In the genomic region with DNA sequence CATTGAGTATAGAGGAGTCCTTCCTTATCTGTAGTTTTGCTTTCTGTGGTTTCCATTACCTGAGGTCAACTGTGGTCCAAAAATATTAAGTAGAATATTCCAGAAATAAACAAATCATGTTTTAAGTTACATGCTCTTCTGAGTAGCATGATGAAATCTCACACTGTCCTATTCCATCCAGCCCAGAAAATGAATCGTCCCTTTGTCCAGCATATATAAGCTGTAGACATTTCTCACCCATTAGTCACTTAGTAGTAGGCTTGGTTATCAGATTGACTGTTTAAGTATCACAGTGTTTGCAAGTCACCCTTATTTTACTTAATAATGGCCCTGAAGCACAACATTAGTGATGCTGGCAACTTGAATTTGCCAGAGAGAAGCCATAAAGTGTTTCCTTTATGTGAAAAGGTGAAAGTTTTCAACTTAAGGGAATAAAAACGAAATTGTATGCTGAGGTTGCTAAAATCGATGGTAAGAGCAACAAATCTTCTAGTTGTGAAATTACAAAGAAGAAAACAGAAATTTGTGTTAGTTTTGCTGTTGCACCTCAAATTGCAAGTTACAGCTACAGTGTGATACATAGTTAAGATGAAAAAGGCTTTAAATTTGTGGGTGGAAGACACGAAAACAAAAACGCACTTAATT, we compare ENCODE assay signal across 14 cellular contexts.
DNase-seq lines count a peak whose midpoint lies in the region; ATAC-seq and TF ChIP-seq lines count a peak whose summit lies in the region.
"Had no signal": no experiment of that assay in that cellular context is flagged by ENCODE, and none has a peak within 500 bp of the region (broad histone marks: within the 10 kb centered on the region; RNA-seq: fewer than 3 reads in every experiment).

No MANE protein-coding gene starts in this region.

- H3K9me3 ChIP-seq in adipocyte (ENCODE audit: control insufficient read depth, low read length): no peaks in the 10 kb centered on the region
- H3K9me3 ChIP-seq: thyroid gland had no signal

- peaks cover 4% of the 10 kb centered on the region for H3K79me2 ChIP-seq in ACC112 (ENCODE audit: control insufficient read depth, insufficient read depth, low read length, unreplicated experiment)

- H3K27ac ChIP-seq in ACC112 (ENCODE audit: low read depth, low read length) (peak overlapping the region; percentile 47; the same call in 1 of the 2 replicates), foreskin keratinocyte (no peak overlapping the region)
- H3K27ac ChIP-seq: thyroid gland had no signal

- H3K36me3 Mint-ChIP-seq in HFFc6 (ENCODE audit: low read depth): peaks cover 4% of the 10 kb centered on the region; the same call in 1 of the 2 replicates

- TF ChIP-seq CTCF in HFFc6 (IDR thresholded peaks at IDR 0.05) (no peak), foreskin keratinocyte (conservative IDR thresholded peaks at IDR 0.05) (no peak), GM13976 (IDR thresholded peaks at IDR 0.05; ENCODE audit: borderline replicate concordance, control extremely low read depth, extremely low read depth, insufficient read depth, missing control alignments) (no peak)

- peaks cover 12% of the 10 kb centered on the region for H3K4me1 ChIP-seq in ACC112 (ENCODE audit: control insufficient read depth, insufficient read depth, low read length, unreplicated experiment)
- H3K4me1 ChIP-seq in adipocyte (ENCODE audit: control insufficient read depth, insufficient read depth, low read length): peaks cover 17% of the 10 kb centered on the region
- H3K4me1 ChIP-seq in foreskin keratinocyte: peaks cover 8% of the 10 kb centered on the region
- H3K4me1 ChIP-seq: thyroid gland had no signal

- H3K36me3 ChIP-seq in ACC112 (ENCODE audit: insufficient read depth, low read length) (no peaks in the 10 kb centered on the region), adipocyte (ENCODE audit: control insufficient read depth, insufficient read depth, low read length, severe bottlenecking) (no peaks in the 10 kb centered on the region)
- H3K36me3 ChIP-seq: thyroid gland had no signal

- in situ Hi-C loops in GM13976 (cut with MboI; ENCODE audit: low sequenced_read_pairs, unreplicated experiment): loop anchor here (25.0 kb wide), 1 partner anchor 551 kb away; no protein-coding TSS in a partner anchor

- H2AFZ ChIP-seq in ACC112 (ENCODE audit: low read length, unreplicated experiment): no peak overlapping the region

- H3K4me1 Mint-ChIP-seq in HFFc6 (ENCODE audit: low read depth): peaks cover 30% of the 10 kb centered on the region

- DNase-seq in HFFc6: peak; percentile 87
- DNase-seq in adipocyte (ENCODE audit: low read depth): peak; percentile 77
- peak; percentile 56 to 85 for DNase-seq in foreskin keratinocyte
- DNase-seq in GM13976 (ENCODE audit: low spot score): no peak
- DNase-seq in stimulated activated CD4-positive, alpha-beta T cell treated with anti-CD3 and anti-CD28 coated beads, Interleukin-4, amount 100 ng/mL, for 1 hour: no peak
- DNase-seq in stimulated activated CD4-positive, alpha-beta T cell treated with anti-CD3 and anti-CD28 coated beads, Interleukin-2, amount 100 ng/mL, for 48 hours: no peak
- DNase-seq: activated CD4-positive, alpha-beta T cell treated with anti-CD3 and anti-CD28 coated beads, Interleukin-2, amount 10 ng/mL, durations not matched to agents 7 days and 5 days; NCI-H1694; T-helper 1 cell; thyroid gland had no signal

- peak; percentile 97 for ATAC-seq in foreskin keratinocyte
- ATAC-seq in GM18517 (IDR thresholded peaks at IDR 0.05; ENCODE audit: unreplicated experiment): no peak

- H3K9ac ChIP-seq in adipocyte (ENCODE audit: low read length): no peak overlapping the region

- H3K27me3 ChIP-seq in ACC112 (ENCODE audit: insufficient read depth, low read length) (no peaks in the 10 kb centered on the region), adipocyte (replicated peaks; ENCODE audit: control insufficient read depth, insufficient read depth, low read length) (no peaks in the 10 kb centered on the region), foreskin keratinocyte (no peaks in the 10 kb centered on the region)
- H3K27me3 ChIP-seq: thyroid gland had no signal

- H3K9me3 Mint-ChIP-seq in HFFc6: no peaks in the 10 kb centered on the region
- H3K9me3 Mint-ChIP-seq: activated CD4-positive, alpha-beta T cell treated with anti-CD3 and anti-CD28 coated beads, Interleukin-2, amount 10 ng/mL, durations not matched to agents 7 days and 5 days; activated T-helper 2 cell treated with anti-CD3 and anti-CD28 coated beads, Interferon-gamma antibody, Interleukin-2, Interleukin-4, amounts not matched to agents 10 μg/mL and 5 μg/mL and 100 μg/mL, durations not matched to agents 14 hours and 24 hours and 36 hours had no signal

- no peaks in the 10 kb centered on the region for H3K27me3 Mint-ChIP-seq in HFFc6 (ENCODE audit: insufficient read depth)
- H3K27me3 Mint-ChIP-seq: activated CD4-positive, alpha-beta T cell treated with anti-CD3 and anti-CD28 coated beads, Interleukin-2, amount 10 ng/mL, durations not matched to agents 7 days and 5 days; progenitor cell of endocrine pancreas had no signal

- H3K4me3 ChIP-seq in ACC112 (ENCODE audit: low read depth, low read length): no peak overlapping the region
- no peak overlapping the region for H3K4me3 ChIP-seq in adipocyte (ENCODE audit: low read length)
- H3K4me3 ChIP-seq: thyroid gland had no signal

- peak overlapping the region; percentile 78 for H3K27ac Mint-ChIP-seq in HFFc6
- H3K27ac Mint-ChIP-seq: activated CD4-positive, alpha-beta T cell treated with anti-CD3 and anti-CD28 coated beads, Interleukin-2, amount 10 ng/mL, durations not matched to agents 7 days and 5 days; activated T-helper 2 cell treated with anti-CD3 and anti-CD28 coated beads, Interferon-gamma antibody, Interleukin-2, Interleukin-4, amounts not matched to agents 10 μg/mL and 5 μg/mL and 100 μg/mL, durations not matched to agents 14 hours and 24 hours and 36 hours; progenitor cell of endocrine pancreas had no signal

- peak overlapping the region; percentile 18; the same call in 1 of the 2 replicates for H3K4me3 Mint-ChIP-seq in HFFc6
- H3K4me3 Mint-ChIP-seq: activated CD4-positive, alpha-beta T cell treated with anti-CD3 and anti-CD28 coated beads, Interleukin-2, amount 10 ng/mL, durations not matched to agents 7 days and 5 days had no signal

Comparison
In these comparisons a context has a peak if more than half of its experiments do, and no peak if none do; other contexts are left out.
1. DNase-seq: peak in HFFc6 (single experiment), adipocyte (single experiment) and foreskin keratinocyte (2 of 2); none in GM13976 (single experiment), stimulated activated CD4-positive, alpha-beta T cell treated with anti-CD3 and anti-CD28 coated beads, Interleukin-4, amount 100 ng/mL, for 1 hour (single experiment) and stimulated activated CD4-positive, alpha-beta T cell treated with anti-CD3 and anti-CD28 coated beads, Interleukin-2, amount 100 ng/mL, for 48 hours (0 of 2).